ENCODE assay signal across 12 cellular contexts in genomic region chr9:5767968-5768932, GRCh38.
DNase-seq lines count a peak whose midpoint lies in the region; ATAC-seq and TF ChIP-seq lines count a peak whose summit lies in the region.
"Had no signal": no experiment of that assay in that cellular context is flagged by ENCODE, and none has a peak within 500 bp of the region (broad histone marks: within the 10 kb centered on the region; RNA-seq: fewer than 3 reads in every experiment).

No MANE protein-coding gene starts in this region.

- CTCF ChIA-PET in GM10248 (lab: Yijun Ruan, JAX): interaction anchor here (1.3 kb wide), 2 partner anchors 29 to 52 kb away, joined by 3 read pairs; no protein-coding TSS in a partner anchor

- H3K36me3 Mint-ChIP-seq in effector memory CD8-positive, alpha-beta T cell (ENCODE audit: insufficient read depth): peaks cover 55% of the 10 kb centered on the region

- no peak overlapping the region for H3K4me3 ChIP-seq in Jurkat, Clone E6-1 (ENCODE audit: low read length)
- H3K4me3 ChIP-seq in mucosa of descending colon: no peak overlapping the region
- H3K4me3 ChIP-seq in psoas muscle: no peak overlapping the region

- H3K9me3 Mint-ChIP-seq in effector memory CD8-positive, alpha-beta T cell: no peaks in the 10 kb centered on the region

- H3K9me3 ChIP-seq in mucosa of descending colon (no peaks in the 10 kb centered on the region), psoas muscle (no peaks in the 10 kb centered on the region)

- H3K27me3 Mint-ChIP-seq in effector memory CD8-positive, alpha-beta T cell: no peaks in the 10 kb centered on the region

- H3K4me1 ChIP-seq in mucosa of descending colon (ENCODE audit: low read depth): no peaks in the 10 kb centered on the region
- H3K4me1 ChIP-seq in psoas muscle: peaks cover 8% of the 10 kb centered on the region

- DNase-seq in GM10248 (ENCODE audit: extremely low spot score) (peak; percentile 21), mucosa of descending colon (no peak), psoas muscle (no peak), SKM-1 (lab: John Stamatoyannopoulos, UW; ENCODE audit: unreplicated experiment) (no peak)
- peak; percentile 15 for DNase-seq in Jurkat, Clone E6-1 (ENCODE audit: low read depth, low spot score)
- no peak for DNase-seq in effector memory CD8-positive, alpha-beta T cell
- DNase-seq: DMS 273 treated with DMSO at 0.1 percent for 48 hours, erythroblast, left cardiac atrium, NCI-H1048 had no signal

- intact Hi-C loops in mucosa of descending colon (cut with DNase I, micrococcal nuclease): no loop called here
- intact Hi-C loops in psoas muscle (cut with DNase I): no loop called here

- TF ChIP-seq CTCF in GM10248 (IDR thresholded peaks at IDR 0.05; ENCODE audit: control extremely low read depth, extremely low read depth, low read depth, missing control alignments): no peak
- TF ChIP-seq CTCF in mucosa of descending colon (IDR thresholded peaks at IDR 0.05): no peak
- TF ChIP-seq CTCF in psoas muscle (IDR thresholded peaks at IDR 0.05): no peak

- H3K4me1 Mint-ChIP-seq in effector memory CD8-positive, alpha-beta T cell (ENCODE audit: low read depth in 2 of 2): peaks cover 4 to 9% of the 10 kb centered on the region in 2 donors

- H3K4me3 Mint-ChIP-seq in effector memory CD8-positive, alpha-beta T cell: no peak overlapping the region

- ATAC-seq in GM19397 (IDR thresholded peaks at IDR 0.05; ENCODE audit: unreplicated experiment): peak; percentile 46
- no peak for ATAC-seq in effector memory CD8-positive, alpha-beta T cell (replicated peaks)
- ATAC-seq in mucosa of descending colon: no peak
- no peak for ATAC-seq in psoas muscle
- no peak for ATAC-seq in GM19452 (IDR thresholded peaks at IDR 0.05; ENCODE audit: unreplicated experiment)
- ATAC-seq: left cardiac atrium had no signal

- H3K36me3 ChIP-seq in mucosa of descending colon (ENCODE audit: low read depth): no peaks in the 10 kb centered on the region
- peaks cover 25 to 100% of the 10 kb centered on the region in 2 donors for H3K36me3 ChIP-seq in psoas muscle (ENCODE audit: insufficient read depth in 1 of 2, low read depth in 1 of 2)

- WGBS in psoas muscle, 3 donors: 97 to 99% (median 98%) methylated on average over 5 of the region's 5 CpGs

- POLR2A ChIA-PET in GM10248 (lab: Yijun Ruan, JAX): no interaction called here

- no peaks in the 10 kb centered on the region for H3K27me3 ChIP-seq in psoas muscle (ENCODE audit: insufficient read depth in 3 of 3, low read length in 2 of 3)

- peak overlapping the region; percentile 53 to 81 for H3K27ac Mint-ChIP-seq in effector memory CD8-positive, alpha-beta T cell

- H3K27ac ChIP-seq in psoas muscle: no peak overlapping the region

Comparison
In these comparisons a context has a peak if more than half of its experiments do, and no peak if none do; other contexts are left out.
1. DNase-seq: peak in GM10248 (single experiment) and Jurkat, Clone E6-1 (single experiment); none in effector memory CD8-positive, alpha-beta T cell (0 of 3), mucosa of descending colon (0 of 3), psoas muscle (0 of 2) and SKM-1 (single experiment).